ENCODE assay signal across 8 cellular contexts in the genomic region with DNA sequence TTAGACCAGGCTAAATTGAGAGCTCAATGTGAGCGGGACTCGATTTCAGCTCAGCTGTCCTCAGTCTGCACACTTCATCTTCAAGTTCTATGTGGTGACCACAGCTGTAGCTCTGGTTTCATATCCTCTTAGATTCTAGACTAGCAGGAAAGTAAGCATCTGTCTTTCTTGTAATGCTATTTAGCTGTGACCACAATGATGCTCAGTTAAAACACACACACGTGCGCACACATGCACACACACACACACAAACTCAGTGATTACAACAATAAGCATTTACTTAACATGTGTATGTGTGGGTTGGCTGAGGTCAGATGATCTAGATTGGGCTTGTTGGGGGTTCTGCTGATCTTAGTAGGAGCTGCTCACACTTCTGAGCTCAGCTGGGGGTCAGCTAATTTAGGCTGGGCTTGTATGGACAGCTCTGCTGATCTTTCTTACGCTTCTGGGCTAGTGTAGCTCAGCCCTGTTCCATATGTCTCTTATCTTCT.
DNase-seq lines count a peak whose midpoint lies in the region; ATAC-seq and TF ChIP-seq lines count a peak whose summit lies in the region.

No MANE protein-coding gene starts in this region.

- CTCF ChIA-PET in CD8-positive, alpha-beta T cell (lab: Charles Lee) = interaction anchor here (3.0 kb wide), 1 partner anchor 19 kb away, joined by 13 read pairs; no protein-coding TSS in a partner anchor

- intact Hi-C loops in dendritic cell treated with granulocyte-macrophage colony-stimulating factor and Interleukin-4, amounts not matched to agents 40 ng/mL and 50 ng/mL, for 4 days (cut with micrococcal nuclease) = loop anchor here (5.0 kb wide), 1 partner anchor 91 kb away; no protein-coding TSS in a partner anchor
- intact Hi-C loops in CD8-positive, alpha-beta T cell (cut with DNase I, micrococcal nuclease) = no loop called here

- H3K9me3 ChIP-seq in CD8-positive, alpha-beta T cell (ENCODE audit: low read length) = no peaks in the 10 kb centered on the region

- TF ChIP-seq CTCF in chondrocyte (IDR thresholded peaks at IDR 0.05) = no peak
- no peak for TF ChIP-seq CTCF in CD8-positive, alpha-beta T cell (IDR thresholded peaks at IDR 0.05)

- peak; percentile 99 for ATAC-seq in GM19467 (IDR thresholded peaks at IDR 0.05; ENCODE audit: unreplicated experiment)
- peak; percentile 98 for ATAC-seq in HG03159 (IDR thresholded peaks at IDR 0.05; ENCODE audit: unreplicated experiment)
- no peak for ATAC-seq in CD8-positive, alpha-beta T cell

- H3K27ac ChIP-seq in CD8-positive, alpha-beta T cell (ENCODE audit: low read depth, low read length) = no peak overlapping the region

- H3K4me3 Mint-ChIP-seq in dendritic cell treated with granulocyte-macrophage colony-stimulating factor and Interleukin-4, amounts not matched to agents 40 ng/mL and 50 ng/mL, for 4 days = no peak overlapping the region
- no peak overlapping the region for H3K4me3 Mint-ChIP-seq in chondrocyte (ENCODE audit: unreplicated experiment)
- no peak overlapping the region for H3K4me3 Mint-ChIP-seq in CD8-positive, alpha-beta T cell

- peaks cover 5% of the 10 kb centered on the region for H3K4me1 ChIP-seq in CD8-positive, alpha-beta T cell (ENCODE audit: insufficient read depth, low read length)

- no peaks in the 10 kb centered on the region for H3K27me3 ChIP-seq in CD8-positive, alpha-beta T cell (ENCODE audit: insufficient read depth, low read length)

- POLR2A ChIA-PET in CD8-positive, alpha-beta T cell (lab: Charles Lee) = interaction anchor here (1.0 kb wide), 1 partner anchor 52 kb away, joined by 3 read pairs; no protein-coding TSS in a partner anchor

- H3K9me3 Mint-ChIP-seq in dendritic cell treated with granulocyte-macrophage colony-stimulating factor and Interleukin-4, amounts not matched to agents 40 ng/mL and 50 ng/mL, for 4 days = no peaks in the 10 kb centered on the region
- peaks cover 7% of the 10 kb centered on the region for H3K9me3 Mint-ChIP-seq in chondrocyte (ENCODE audit: low read depth)
- H3K9me3 Mint-ChIP-seq in CD8-positive, alpha-beta T cell = peaks cover 4% of the 10 kb centered on the region

- peaks cover 31% of the 10 kb centered on the region for H3K4me1 Mint-ChIP-seq in dendritic cell treated with granulocyte-macrophage colony-stimulating factor and Interleukin-4, amounts not matched to agents 40 ng/mL and 50 ng/mL, for 4 days (ENCODE audit: low read depth)
- H3K4me1 Mint-ChIP-seq in chondrocyte (ENCODE audit: low read depth) = peaks cover 18% of the 10 kb centered on the region
- peaks cover 15% of the 10 kb centered on the region for H3K4me1 Mint-ChIP-seq in CD8-positive, alpha-beta T cell (ENCODE audit: low read depth)

- peak overlapping the region; percentile 52 for H3K27ac Mint-ChIP-seq in dendritic cell treated with granulocyte-macrophage colony-stimulating factor and Interleukin-4, amounts not matched to agents 40 ng/mL and 50 ng/mL, for 4 days
- no peak overlapping the region for H3K27ac Mint-ChIP-seq in chondrocyte (ENCODE audit: unreplicated experiment)
- H3K27ac Mint-ChIP-seq in CD8-positive, alpha-beta T cell = no peak overlapping the region

- H3K27me3 Mint-ChIP-seq in dendritic cell treated with granulocyte-macrophage colony-stimulating factor and Interleukin-4, amounts not matched to agents 40 ng/mL and 50 ng/mL, for 4 days = peaks cover 4% of the 10 kb centered on the region
- H3K27me3 Mint-ChIP-seq in chondrocyte (ENCODE audit: low read depth) = no peaks in the 10 kb centered on the region
- H3K27me3 Mint-ChIP-seq in CD8-positive, alpha-beta T cell (ENCODE audit: low read depth) = peaks cover 12% of the 10 kb centered on the region

- no peak overlapping the region for H3K4me3 ChIP-seq in CD8-positive, alpha-beta T cell (ENCODE audit: low read depth, low read length)

- no peaks in the 10 kb centered on the region for H3K36me3 Mint-ChIP-seq in dendritic cell treated with granulocyte-macrophage colony-stimulating factor and Interleukin-4, amounts not matched to agents 40 ng/mL and 50 ng/mL, for 4 days (ENCODE audit: low read depth)
- peaks cover 1% of the 10 kb centered on the region for H3K36me3 Mint-ChIP-seq in chondrocyte (ENCODE audit: low read depth)
- H3K36me3 Mint-ChIP-seq in CD8-positive, alpha-beta T cell = no peaks in the 10 kb centered on the region

- DNase-seq in GM04503 (ENCODE audit: low read depth) (peak; percentile 38), NCI-H526 (lab: John Stamatoyannopoulos, UW) (no peak), HuH-7.5 (ENCODE audit: low spot score) (no peak), chondrocyte (ENCODE audit: low spot score) (no peak)
- DNase-seq in CD8-positive, alpha-beta T cell = no peak

- no peaks in the 10 kb centered on the region for H3K36me3 ChIP-seq in CD8-positive, alpha-beta T cell (ENCODE audit: insufficient read depth, low read length)
